1 cellular context compared by ENCODE assay signal in genomic region chr4:71441186-71442169, GRCh38.
TF ChIP-seq lines count a peak whose summit lies in the region.

No MANE protein-coding gene starts in this region.

TF ChIP-seq in K562, 482 proteins besides CTCF, POLR2A, EP300 and RAD21 (continued from another document):
- no peak for TF ChIP-seq CLOCK (CRISPR knock-in tag; IDR thresholded peaks at IDR 0.05; ENCODE audit: borderline replicate concordance)
- peak; percentile 61; the same call in 1 of the 2 replicates for TF ChIP-seq TAL1 (IDR thresholded peaks at IDR 0.05)
- peak; percentile 49; the same call in 1 of the 2 replicates for TF ChIP-seq JUND (IDR thresholded peaks at IDR 0.05; ENCODE audit: borderline replicate concordance, low read depth, low read length)
- peak; percentile 76; the same call in 1 of the 3 replicates for TF ChIP-seq JUND (tag; IDR thresholded peaks at IDR 0.05; ENCODE audit: borderline replicate concordance, low read depth, low read length)
- TF ChIP-seq ZNF212 (CRISPR knock-in tag; IDR thresholded peaks at IDR 0.05) = no peak
- TF ChIP-seq DPF2 (IDR thresholded peaks at IDR 0.05) = peak; percentile 53; the same call in 1 of the 2 replicates
- TF ChIP-seq PKNOX1 (IDR thresholded peaks at IDR 0.05) = peak; percentile 26; the same call in 1 of the 2 replicates
- peak; percentile 79 for TF ChIP-seq FOSL1 (tag; conservative IDR thresholded peaks at IDR 0.05)
- TF ChIP-seq ZBTB2 (IDR thresholded peaks at IDR 0.05) = no peak
- 0 out of 2 replicates have a peak, but pooled peaks have one; percentile 15 for TF ChIP-seq TCF3 (CRISPR knock-in tag; IDR thresholded peaks at IDR 0.05)
- TF ChIP-seq MAFG (tag; conservative IDR thresholded peaks at IDR 0.05) = peak; percentile 50
- TF ChIP-seq ZNF316 (IDR thresholded peaks at IDR 0.05) = peak; percentile 73
- 0 out of 2 replicates have a peak, but pooled peaks have one; percentile 56 for TF ChIP-seq ZBTB40 (IDR thresholded peaks at IDR 0.05)
- TF ChIP-seq ZBTB40 (CRISPR knock-in tag; IDR thresholded peaks at IDR 0.05) = no peak
- TF ChIP-seq DACH1 (IDR thresholded peaks at IDR 0.05; ENCODE audit: partially characterized antibody) = peak; percentile 72
